ENCODE assay signal across 23 cellular contexts in genomic region chr3:17714473-17714872, GRCh38. TPM values are rescaled to one million over a fixed set of nuclear protein-coding genes. Genes with fewer than 3 reads are reported as not detected.
DNase-seq lines count a peak whose midpoint lies in the region; ATAC-seq, FAIRE-seq and TF ChIP-seq lines count a peak whose summit lies in the region.
"Had no signal": no experiment of that assay in that cellular context is flagged by ENCODE, and none has a peak within 500 bp of the region (broad histone marks: within the 10 kb centered on the region; RNA-seq: fewer than 3 reads in every experiment).

No MANE protein-coding gene starts in this region.

- peaks cover 31% of the 10 kb centered on the region for H3K9me3 Mint-ChIP-seq in endodermal cell

- TF ChIP-seq RAD21 in GM12878 (IDR thresholded peaks at IDR 0.05; ENCODE audit: insufficient read depth, low read depth, low read length), result no peak

- intact Hi-C loops in GM12878 (cut with micrococcal nuclease; ENCODE audit: unreplicated experiment) (no loop called here), Right ventricle myocardium inferior (cut with DNase I) (no loop called here)

- CTCF ChIA-PET in HEK293 (lab: Yijun Ruan, JAX) (no interaction called here), GM12878 (lab: Yijun Ruan, JAX) (interaction anchor here (0.7 kb wide), 1 partner anchor 17 kb away, joined by 3 read pairs; no protein-coding TSS in a partner anchor)

- TF ChIP-seq POLR2A in GM12878 (IDR thresholded peaks at IDR 0.05; ENCODE audit: low read depth, low read length) (no peak), erythroblast (IDR thresholded peaks at IDR 0.05; ENCODE audit: low read length) (no peak)

- DNase-seq in GM12878 (ENCODE audit: low read depth, low spot score) (no peak), endodermal cell (no peak), erythroblast (lab: John Stamatoyannopoulos, UW) (peak; percentile 35 to 45), ACHN (no peak), Right ventricle myocardium inferior (ENCODE audit: missing footprints) (no peak), foreskin keratinocyte (no peak), NK-92 (lab: John Stamatoyannopoulos, UW; ENCODE audit: unreplicated experiment) (no peak)
- DNase-seq: 8988T; AML-193; Caco-2; Calu3; CD4-positive, alpha-beta T cell; CD8-positive, alpha-beta T cell; DMS79 treated with DMSO at 0.1 percent for 48 hours; GF-D8 had no signal

- POLR2A ChIA-PET in HEK293 (lab: Yijun Ruan, JAX), result no interaction called here
- POLR2A ChIA-PET in GM12878 (lab: Charles Lee), result no interaction called here

- H3K9me3 ChIP-seq in HEK293 (ENCODE audit: control insufficient read depth, insufficient read depth, low read depth, low read length) (no peaks in the 10 kb centered on the region), GM12878 (replicated peaks; ENCODE audit: control insufficient read depth, insufficient read depth, low read length) (peaks cover 22% of the 10 kb centered on the region), endodermal cell (ENCODE audit: control insufficient read depth, low read length) (peaks cover 29% of the 10 kb centered on the region)
- H3K9me3 ChIP-seq: Caco-2 had no signal

- no peak overlapping the region for H3K4me3 ChIP-seq in HEK293 (ENCODE audit: low read depth, low read length)
- no peak overlapping the region for H3K4me3 ChIP-seq in GM12878
- H3K4me3 ChIP-seq in endodermal cell (ENCODE audit: low read length), result peak overlapping the region; percentile 58
- H3K4me3 ChIP-seq: BLaER1 treated with 17β-estradiol and CSF1 and Interleukin-3, amounts not matched to agents 10 nM and 100 nM had no signal

- TF ChIP-seq EP300 in GM12878 (IDR thresholded peaks at IDR 0.05; ENCODE audit: borderline replicate concordance in 1 of 2, control insufficient read depth in 1 of 2, low read depth in 2 of 2, low read length in 2 of 2), result no peak

- peaks cover 41% of the 10 kb centered on the region for H3K36me3 Mint-ChIP-seq in endodermal cell (ENCODE audit: low read depth)

- in situ Hi-C loops in GM12878 (cut with MboI), result no loop called here
- in situ Hi-C loops in ACHN (cut with HindIII; ENCODE audit: low pct_ligation_motif_present, low pct_unique_long_range_greater_than_20kb, low sequenced_read_pairs), result no loop called here

- WGBS in GM12878 (ENCODE audit: insufficient coverage, insufficient replicate concordance, low lambda C conversion rate, missing lambda C conversion rate), result 97% methylated on average over 2 of the region's 2 CpGs
- WGBS in endodermal cell (ENCODE audit: insufficient coverage in 1 of 2, insufficient read length in 1 of 2), 2 experiments, result 88 to 93% methylated on average over 1 to 2 of the region's 2 CpGs

- H3K27me3 ChIP-seq in GM12878 (replicated peaks in 1 of 2; ENCODE audit: control insufficient read depth in 2 of 2, insufficient read depth in 2 of 2, low read length in 1 of 2) (no peaks in the 10 kb centered on the region), endodermal cell (ENCODE audit: control insufficient read depth, insufficient read depth, low read length, poor library complexity, severe bottlenecking) (no peaks in the 10 kb centered on the region), foreskin keratinocyte (no peaks in the 10 kb centered on the region)
- H3K27me3 ChIP-seq: BLaER1 treated with 17β-estradiol and CSF1 and Interleukin-3, amounts not matched to agents 10 nM and 100 nM had no signal

- no peak overlapping the region for H3K9ac ChIP-seq in GM12878 (ENCODE audit: control insufficient read depth, insufficient read depth, low read length)
- no peak overlapping the region for H3K9ac ChIP-seq in endodermal cell (ENCODE audit: extremely low read depth, low read length, poor library complexity, severe bottlenecking)
- H3K9ac ChIP-seq: BLaER1 treated with 17β-estradiol and CSF1 and Interleukin-3, amounts not matched to agents 10 nM and 100 nM had no signal

- no peaks in the 10 kb centered on the region for H3K4me1 ChIP-seq in HEK293 (ENCODE audit: control insufficient read depth, insufficient read depth, low read length)
- no peaks in the 10 kb centered on the region for H3K4me1 ChIP-seq in GM12878 (ENCODE audit: control insufficient read depth, insufficient read depth, low read length)
- no peaks in the 10 kb centered on the region for H3K4me1 ChIP-seq in endodermal cell (ENCODE audit: control insufficient read depth, insufficient read depth, low read length)
- no peaks in the 10 kb centered on the region for H3K4me1 ChIP-seq in foreskin keratinocyte
- H3K4me1 ChIP-seq: Caco-2 had no signal

- H2AFZ ChIP-seq in GM12878 (ENCODE audit: control insufficient read depth, low read depth, low read length), result no peak overlapping the region

- TF ChIP-seq CTCF in HEK293 (tag by site-specific recombination; IDR thresholded peaks at IDR 0.05) (no peak), GM12878 (IDR thresholded peaks at IDR 0.05 in 2 of 3, conservative IDR thresholded peaks at IDR 0.05 in 1 of 3; ENCODE audit: control insufficient read depth in 2 of 3, extremely low read depth in 1 of 3, insufficient read depth in 1 of 3, low read depth in 3 of 3, low read length in 3 of 3) (no peak), endodermal cell (conservative IDR thresholded peaks at IDR 0.05) (no peak), foreskin keratinocyte (conservative IDR thresholded peaks at IDR 0.05) (no peak)

- H3K27ac ChIP-seq in HEK293 (ENCODE audit: extremely low read depth, low read depth, low read length) (no peak overlapping the region), GM12878 (ENCODE audit: control insufficient read depth, insufficient read depth) (no peak overlapping the region), endodermal cell (ENCODE audit: low read depth, low read length) (no peak overlapping the region), foreskin keratinocyte (no peak overlapping the region)
- H3K27ac ChIP-seq: BLaER1 treated with 17β-estradiol and CSF1 and Interleukin-3, amounts not matched to agents 10 nM and 100 nM; C4-2B had no signal

- H3K27ac Mint-ChIP-seq in endodermal cell, result no peak overlapping the region
- H3K27ac Mint-ChIP-seq: B cell; CD4-positive, alpha-beta T cell; CD8-positive, alpha-beta T cell had no signal

- no peaks in the 10 kb centered on the region for H3K4me1 Mint-ChIP-seq in endodermal cell

- H3K36me3 ChIP-seq in HEK293 (ENCODE audit: control insufficient read depth in 2 of 2, insufficient read depth in 1 of 2, low read length in 2 of 2), result peaks cover 0 to 14% of the 10 kb centered on the region in 2 experiments; a peak in 2 of 3 replicates
- H3K36me3 ChIP-seq in GM12878 (ENCODE audit: control insufficient read depth in 2 of 2, insufficient read depth in 2 of 2, low read length in 1 of 2), result peaks cover 0 to 13% of the 10 kb centered on the region in 2 experiments; a peak in 2 of 4 replicates
- H3K36me3 ChIP-seq in endodermal cell (ENCODE audit: control insufficient read depth, insufficient read depth, low read length), result peaks cover 21% of the 10 kb centered on the region

- RAD21 ChIA-PET in GM12878 (lab: Charles Lee; ENCODE audit: unreplicated experiment), result interaction anchor here (1.5 kb wide), 1 partner anchor 29 kb away, joined by 3 read pairs; no protein-coding TSS in a partner anchor

- no peaks in the 10 kb centered on the region for H3K27me3 Mint-ChIP-seq in endodermal cell (ENCODE audit: insufficient read depth)
- H3K27me3 Mint-ChIP-seq: B cell; CD4-positive, alpha-beta T cell had no signal

- no peak overlapping the region for H3K4me3 Mint-ChIP-seq in endodermal cell
- H3K4me3 Mint-ChIP-seq: B cell; CD4-positive, alpha-beta T cell; CD8-positive, alpha-beta T cell had no signal

- peaks cover 2% of the 10 kb centered on the region for H3K79me2 ChIP-seq in GM12878 (ENCODE audit: control insufficient read depth, insufficient read depth, low read length)

- H4K20me1 ChIP-seq in GM12878 (ENCODE audit: control insufficient read depth, insufficient read depth), result no peaks in the 10 kb centered on the region

- no TSS peak for BruUV-seq in GM12878 (replicated peaks; lab: Mats Ljungman, UMichigan)

- H3K4me2 ChIP-seq in GM12878 (ENCODE audit: control insufficient read depth, insufficient read depth), result no peak overlapping the region
- H3K4me2 ChIP-seq: BLaER1 treated with 17β-estradiol and CSF1 and Interleukin-3, amounts not matched to agents 10 nM and 100 nM had no signal

- ATAC-seq in GM12878, result no peak
- no peak for ATAC-seq in Right ventricle myocardium inferior
- no peak for ATAC-seq in foreskin keratinocyte
- ATAC-seq: CD8-positive, alpha-beta T cell had no signal

- SMC1A ChIA-PET in GM12878 (lab: Charles Lee; ENCODE audit: uncharacterized antibody, unreplicated experiment), result interaction anchor here (0.7 to 1.3 kb wide), 2 partner anchors 16 to 34 kb away, joined by 3 to 5 read pairs; no protein-coding TSS in a partner anchor

- peak; percentile 27 for FAIRE-seq in GM12878 (lab: Jason Lieb, UNC)
- FAIRE-seq: A204.1, G401.6, GM12892, GM19239 had no signal

TF ChIP-seq in HEK293, 187 proteins besides CTCF, POLR2A, EP300 and RAD21 (continues in another document):
- TF ChIP-seq ZBTB1 (tag by site-specific recombination; IDR thresholded peaks at IDR 0.05) (no peak), ZNF155 (tag by site-specific recombination; IDR thresholded peaks at IDR 0.05) (no peak), SETDB1 (IDR thresholded peaks at IDR 0.05; ENCODE audit: insufficient read length, low read length) (peak; percentile 39)

TF ChIP-seq in GM12878, 131 proteins besides CTCF, POLR2A, EP300 and RAD21 (continues in another document):
- TF ChIP-seq ESRRA (IDR thresholded peaks at IDR 0.05; ENCODE audit: low read length) (no peak), SRF (IDR thresholded peaks at IDR 0.05; ENCODE audit: low read depth in 2 of 2, low read length in 2 of 2) (no peak)

RNA-seq across cellular contexts. Expression of gene TBC1D5, which starts 28.0 kb away (rescaled TPM):
- total RNA-seq in GM12878 (2013; cell fraction: nucleolus; rRNA removed), result 210 and 223 TPM in 2 replicates
- total RNA-seq in GM12878 (2014; rRNA removed) (52.6 and 58.6 TPM in 2 replicates), GM12878 (2014; rRNA removed; fragmentation: Illumina TruSeq; extraction: Trizol) (61.0 and 62.4 TPM in 2 replicates), GM12878 (2021) (46.7 and 48.9 TPM in 2 replicates), endodermal cell (10 to 100 TPM; 68.8 to 77.7 TPM), Right ventricle myocardium inferior (34.4 TPM), foreskin keratinocyte (43.8 and 46.3 TPM in 2 replicates)
- 18.8 TPM for polyA plus RNA-seq in GM12878 (2011; ENCODE audit: low read depth)
- polyA plus RNA-seq in GM12878 (2011; rRNA removed) (50.0 and 56.7 TPM in 2 replicates), GM12878 (2014; fragmentation: Illumina TruSeq; extraction: Trizol) (43.7 and 57.6 TPM in 2 replicates), GM12878 (2014; fragmentation: Nextera tagmentation; extraction: Ambion mirVana) (1 to 10 TPM; 5.5 to 5.8 TPM), GM12878 (2014; rRNA removed) (26.9 and 30.5 TPM in 2 replicates), GM12878 (2016; fragmentation: Nextera tagmentation; extraction: Ambion mirVana) (10 to 100 TPM; 40.7 to 43.8 TPM), foreskin keratinocyte (6.5 and 7.5 TPM in 2 replicates)
- polyA plus RNA-seq in GM12878 (2011; cell fraction: cytosol; rRNA removed), result 36.9 and 37.2 TPM in 2 replicates
- polyA plus RNA-seq in GM12878 (2011; cell fraction: nucleus; rRNA removed), result 33.2 and 33.3 TPM in 2 replicates
- polyA plus RNA-seq in GM12878 (2012), result 18.9 and 21.7 TPM in 2 replicates
- 95.1 and 112 TPM in 2 replicates for polyA minus RNA-seq in GM12878 (2011; rRNA and poly(A)+ RNA removed)
- 35.2 and 36.5 TPM in 2 replicates for polyA minus RNA-seq in GM12878 (2011; cell fraction: cytosol; rRNA and poly(A)+ RNA removed)
- 76.8 and 114 TPM in 2 replicates for polyA minus RNA-seq in GM12878 (2011; cell fraction: nucleus; rRNA and poly(A)+ RNA removed)
- 51.6 TPM for polyA plus RNA-seq in endodermal cell (2013, experiment 1 of 2)
- polyA plus RNA-seq in endodermal cell (2013, experiment 2 of 2), result 46.0 TPM

Comparison
In these comparisons a context has a peak if more than half of its experiments do, and no peak if none do; other contexts are left out.
1. DNase-seq: peak in erythroblast (2 of 2); none in GM12878 (single experiment), endodermal cell (single experiment), ACHN (single experiment), Right ventricle myocardium inferior (single experiment), foreskin keratinocyte (0 of 2) and NK-92 (single experiment).